In the genomic region with DNA sequence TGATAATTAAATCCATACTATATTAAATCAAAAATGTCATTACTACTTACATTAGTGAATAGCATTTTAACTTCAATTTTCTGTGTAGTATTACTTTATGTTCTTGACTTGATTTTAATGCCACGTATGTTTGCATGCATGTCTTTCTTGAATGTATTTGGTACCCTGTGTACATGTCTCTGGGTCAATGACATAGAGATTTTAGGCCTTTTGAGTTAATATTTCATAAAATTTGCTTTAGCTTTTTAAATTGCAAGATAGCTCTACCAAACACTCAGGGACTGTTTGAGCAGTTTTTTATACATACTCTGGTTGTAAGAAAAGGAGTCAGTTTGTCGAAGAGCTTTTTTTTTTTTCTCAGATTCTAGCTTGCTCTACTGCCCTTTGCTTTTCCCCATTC, we compare ENCODE assay signal across 10 cellular contexts. TPM values are rescaled to one million over a fixed set of nuclear protein-coding genes. Genes with fewer than 3 reads are reported as not detected.
A peak's percentile ranks its signal among the peaks of the same experiment; 100 is the strongest.
DNase-seq lines count a peak whose midpoint lies in the region; ATAC-seq and TF ChIP-seq lines count a peak whose summit lies in the region.
"Had no signal": no experiment of that assay in that cellular context is flagged by ENCODE, and none has a peak within 500 bp of the region (broad histone marks: within the 10 kb centered on the region; RNA-seq: fewer than 3 reads in every experiment).

No MANE protein-coding gene starts in this region.

- H3K4me3 ChIP-seq in H7 (ENCODE audit: insufficient read depth, low read depth, low read length) (peak overlapping the region; percentile 93; the same call in 1 of the 2 replicates), SJCRH30 (peak overlapping the region; percentile 71), epithelial cell of proximal tubule (ENCODE audit: low read depth, low read length) (peak overlapping the region; percentile 76)

- DNase-seq in H7: no peak
- no peak for DNase-seq in SJCRH30
- DNase-seq in epithelial cell of proximal tubule (ENCODE audit: low read depth): no peak
- DNase-seq in progenitor cell of endocrine pancreas (ENCODE audit: low spot score, unreplicated experiment): no peak
- DNase-seq in AG20443 (ENCODE audit: low spot score): no peak
- DNase-seq: naive thymus-derived CD8-positive, alpha-beta T cell; stimulated activated CD4-positive, alpha-beta T cell treated with anti-CD3 and anti-CD28 coated beads, Interleukin-2, amount 100 ng/mL, for 48 hours had no signal

- no peak for ATAC-seq in GM21423 (IDR thresholded peaks at IDR 0.05; ENCODE audit: unreplicated experiment)
- no peak for ATAC-seq in GM19452 (IDR thresholded peaks at IDR 0.05; ENCODE audit: unreplicated experiment)
- ATAC-seq: naive thymus-derived CD8-positive, alpha-beta T cell had no signal

- H3K4me1 Mint-ChIP-seq in progenitor cell of endocrine pancreas (ENCODE audit: low read depth): peaks cover 48% of the 10 kb centered on the region

- H3K9me3 Mint-ChIP-seq in progenitor cell of endocrine pancreas (ENCODE audit: low read depth): no peaks in the 10 kb centered on the region
- H3K9me3 Mint-ChIP-seq: activated T-helper 2 cell treated with anti-CD3 and anti-CD28 coated beads, Interferon-gamma antibody, Interleukin-2, Interleukin-4, amounts not matched to agents 10 μg/mL and 5 μg/mL and 100 μg/mL, durations not matched to agents 14 hours and 24 hours and 36 hours; naive thymus-derived CD8-positive, alpha-beta T cell had no signal

- H3K36me3 Mint-ChIP-seq in progenitor cell of endocrine pancreas (ENCODE audit: insufficient read depth): peaks cover 21% of the 10 kb centered on the region

- H3K27me3 ChIP-seq in H7 (ENCODE audit: control insufficient read depth, insufficient read depth, low read length): no peaks in the 10 kb centered on the region
- no peaks in the 10 kb centered on the region for H3K27me3 ChIP-seq in SJCRH30

- H3K4me1 ChIP-seq in SJCRH30: peaks cover 5% of the 10 kb centered on the region

- H3K27ac Mint-ChIP-seq in progenitor cell of endocrine pancreas: peak overlapping the region; percentile 91
- H3K27ac Mint-ChIP-seq: activated T-helper 2 cell treated with anti-CD3 and anti-CD28 coated beads, Interferon-gamma antibody, Interleukin-2, Interleukin-4, amounts not matched to agents 10 μg/mL and 5 μg/mL and 100 μg/mL, durations not matched to agents 14 hours and 24 hours and 36 hours had no signal

- H3K36me3 ChIP-seq in H7 (replicated peaks; ENCODE audit: control insufficient read depth, insufficient read depth, low read length) (peaks cover 2% of the 10 kb centered on the region), SJCRH30 (peaks cover 3% of the 10 kb centered on the region; the same call in 1 of the 2 replicates)

- peak overlapping the region; percentile 74; the same call in 1 of the 2 replicates for H3K27ac ChIP-seq in SJCRH30

- TF ChIP-seq CTCF in epithelial cell of proximal tubule (conservative IDR thresholded peaks at IDR 0.05; ENCODE audit: low read depth, low read length): no peak
- no peak for TF ChIP-seq CTCF in progenitor cell of endocrine pancreas (IDR thresholded peaks at IDR 0.05; ENCODE audit: unreplicated experiment)

- H3K9me3 ChIP-seq in SJCRH30 (replicated peaks): no peaks in the 10 kb centered on the region

- peak overlapping the region; percentile 86 for H3K4me3 Mint-ChIP-seq in progenitor cell of endocrine pancreas (ENCODE audit: low read depth)

- no peaks in the 10 kb centered on the region for H3K27me3 Mint-ChIP-seq in progenitor cell of endocrine pancreas
- H3K27me3 Mint-ChIP-seq: naive thymus-derived CD8-positive, alpha-beta T cell had no signal

RNA-seq across cellular contexts. Expression of a gene that starts 1.5 kb away (rescaled TPM):
- total RNA-seq in H7 (2014; rRNA removed; shearing (Covaris generic)): 37.2 and 45.9 TPM in 2 replicates
- 14.9 and 15.7 TPM in 2 replicates for total RNA-seq in SJCRH30 (2014; rRNA removed; shearing (Covaris generic))
- total RNA-seq in epithelial cell of proximal tubule: 19.0 and 27.6 TPM in 2 replicates
- 29.5 and 30.0 TPM in 2 replicates for total RNA-seq in progenitor cell of endocrine pancreas

RNA-seq across cellular contexts. Expression of a gene that starts 2.3 kb away (rescaled TPM):
- 72.1 and 78.6 TPM in 2 replicates for total RNA-seq in H7 (2014; rRNA removed; shearing (Covaris generic))
- 42.2 and 48.3 TPM in 2 replicates for total RNA-seq in SJCRH30 (2014; rRNA removed; shearing (Covaris generic))
- 85.4 and 94.8 TPM in 2 replicates for total RNA-seq in epithelial cell of proximal tubule
- 101 and 105 TPM in 2 replicates for total RNA-seq in progenitor cell of endocrine pancreas

RNA-seq across cellular contexts. Expression of a gene that starts 8.9 kb away (rescaled TPM):
- 4.0 and 5.8 TPM in 2 replicates for total RNA-seq in H7 (2014; rRNA removed; shearing (Covaris generic))
- total RNA-seq in SJCRH30 (2014; rRNA removed; shearing (Covaris generic)): 3.0 and 3.2 TPM in 2 replicates
- 5.4 and 6.1 TPM in 2 replicates for total RNA-seq in epithelial cell of proximal tubule
- total RNA-seq in progenitor cell of endocrine pancreas: 12.4 and 12.7 TPM in 2 replicates

RNA-seq across cellular contexts. Expression of a gene that starts 14.2 kb away (rescaled TPM):
- total RNA-seq in H7 (2014; rRNA removed; shearing (Covaris generic)): 4.7 and 5.9 TPM in 2 replicates
- total RNA-seq in SJCRH30 (2014; rRNA removed; shearing (Covaris generic)): 1.8 and 2.0 TPM in 2 replicates
- total RNA-seq in epithelial cell of proximal tubule (3.0 and 3.1 TPM in 2 replicates), progenitor cell of endocrine pancreas (4.5 and 7.0 TPM in 2 replicates)

RNA-seq across cellular contexts. Expression of a gene that starts 25.3 kb away (rescaled TPM):
- total RNA-seq in H7 (2014; rRNA removed; shearing (Covaris generic)): 0.48 and 0.96 TPM in 2 replicates
- total RNA-seq in SJCRH30 (2014; rRNA removed; shearing (Covaris generic)): 0.22 and 0.56 TPM in 2 replicates
- total RNA-seq in epithelial cell of proximal tubule (0.14 TPM in 1 of 2 replicates, not detected in the other), progenitor cell of endocrine pancreas (0.91 and 0.93 TPM in 2 replicates)
